Comparison of ENCODE assay signal across 25 cellular contexts in genomic region chr16:19610200-19610599, GRCh38.
"Had no signal": no experiment of that assay in that cellular context is flagged by ENCODE, and none has a peak within 500 bp of the region (broad histone marks: within the 10 kb centered on the region; RNA-seq: fewer than 3 reads in every experiment).

No MANE protein-coding gene starts in this region.

- FAIRE-seq: astrocyte, bronchial epithelial cell, frontal cortex had no signal

- H3K27me3 ChIP-seq: brain microvascular endothelial cell, dorsolateral prefrontal cortex had no signal

- DNase-seq: activated CD4-positive, alpha-beta T cell treated with anti-CD3 and anti-CD28 coated beads for 48 hours; activated CD4-positive, alpha-beta T cell treated with anti-CD3 and anti-CD28 coated beads, Interleukin-2, amount 50 U/mL, for 1 hour; activated CD4-positive, alpha-beta T cell treated with anti-CD3 and anti-CD28 coated beads, Interleukin-2, amount 50 U/mL, for 48 hours; activated CD8-positive, alpha-beta memory T cell treated with anti-CD3 and anti-CD28 coated beads for 24 hours; activated CD8-positive, alpha-beta T cell treated with anti-CD3 and anti-CD28 coated beads for 36 hours; activated effector memory CD4-positive, alpha-beta T cell treated with Interleukin-2 at 50 U/mL for 16 hours; activated gamma-delta T cell treated with Interleukin-2 at 50 U/mL for 16 hours; activated naive CD4-positive, alpha-beta T cell treated with anti-CD3 and anti-CD28 coated beads, Interleukin-2, amount 50 U/mL, for 16 hours; activated naive CD4-positive, alpha-beta T cell treated with Interleukin-2 at 50 U/mL for 16 hours; activated T-cell treated with anti-CD3 and anti-CD28 coated beads, Interleukin-2, amount 50 U/mL, for 4 hours; amniotic stem cell; anterior cingulate cortex; brain microvascular endothelial cell; dorsolateral prefrontal cortex; effector memory CD4-positive, alpha-beta T cell; endodermal cell; foreskin fibroblast; T-helper 1 cell; T-helper 2 cell had no signal

- H3K27ac ChIP-seq: brain microvascular endothelial cell, coronary artery had no signal

- ATAC-seq: activated CD8-positive, alpha-beta T cell treated with anti-CD3 and anti-CD28 coated beads for 36 hours; activated T-cell treated with anti-CD3 and anti-CD28 coated beads, Interleukin-2, amount 50 U/mL, for 4 hours; activated T-helper 17 cell treated with anti-CD3 and anti-CD28 coated beads, Interleukin-2, amount 50 U/mL, for 72 hours; esophagus mucosa had no signal

- H3K4me3 ChIP-seq: coronary artery, dorsolateral prefrontal cortex had no signal
